Comparison of ENCODE assay signal across 27 cellular contexts in genomic region chr7:93960986-93961385, GRCh38. TPM values are rescaled to one million over a fixed set of nuclear protein-coding genes. Genes with fewer than 3 reads are reported as not detected.
"Had no signal": no experiment of that assay in that cellular context is flagged by ENCODE, and none has a peak within 500 bp of the region (broad histone marks: within the 10 kb centered on the region; RNA-seq: fewer than 3 reads in every experiment).

No MANE protein-coding gene starts in this region.

- H3K9me3 ChIP-seq: colonic mucosa, esophagus muscularis mucosa, esophagus squamous epithelium, gastrocnemius medialis, gastroesophageal sphincter, heart left ventricle, heart right ventricle had no signal

- H3K27me3 ChIP-seq: colonic mucosa, dorsolateral prefrontal cortex, esophagus muscularis mucosa, esophagus squamous epithelium, foreskin keratinocyte, gastrocnemius medialis, gastroesophageal sphincter, heart left ventricle, heart right ventricle had no signal

- H3K36me3 ChIP-seq: colonic mucosa, esophagus muscularis mucosa, esophagus squamous epithelium, gastrocnemius medialis, gastroesophageal sphincter, heart left ventricle, heart right ventricle had no signal

- ATAC-seq: effector memory CD8-positive, alpha-beta T cell; esophagus mucosa; foreskin keratinocyte; gastrocnemius medialis; gastroesophageal sphincter; heart left ventricle; heart right ventricle had no signal

- H3K4me3 ChIP-seq: colonic mucosa, coronary artery, dorsolateral prefrontal cortex, esophagus muscularis mucosa, esophagus squamous epithelium, gastrocnemius medialis, gastroesophageal sphincter, heart left ventricle, heart right ventricle had no signal

- H3K27ac ChIP-seq: colonic mucosa, coronary artery, dorsolateral prefrontal cortex, epithelial cell of prostate, esophagus muscularis mucosa, esophagus squamous epithelium, foreskin keratinocyte, gastrocnemius medialis, gastroesophageal sphincter, heart left ventricle, heart right ventricle had no signal

- H3K4me1 ChIP-seq: colonic mucosa, esophagus muscularis mucosa, esophagus squamous epithelium, gastrocnemius medialis, gastroesophageal sphincter, heart left ventricle had no signal

- DNase-seq: colonic mucosa; cortex of kidney; dermis blood vessel endothelial cell; dorsolateral prefrontal cortex; effector CD4-positive, alpha-beta T cell; effector CD8-positive, alpha-beta T cell; effector memory CD4-positive, alpha-beta T cell; effector memory CD8-positive, alpha-beta T cell; endodermal cell; erythroblast; esophagus squamous epithelium; foreskin fibroblast; foreskin keratinocyte; foreskin melanocyte; gastrocnemius medialis; glutamatergic neuron; head of caudate nucleus; heart left ventricle; heart right ventricle had no signal

RNA-seq across cellular contexts. Expression of gene GNGT1, which starts 54.6 kb away (rescaled TPM):
- polyA plus RNA-seq: endothelial cell of umbilical vein, esophagus, fibroblast of lung, foreskin keratinocyte, heart left ventricle, heart right ventricle had no signal
